7 cellular contexts compared by ENCODE assay signal in the genomic region with DNA sequence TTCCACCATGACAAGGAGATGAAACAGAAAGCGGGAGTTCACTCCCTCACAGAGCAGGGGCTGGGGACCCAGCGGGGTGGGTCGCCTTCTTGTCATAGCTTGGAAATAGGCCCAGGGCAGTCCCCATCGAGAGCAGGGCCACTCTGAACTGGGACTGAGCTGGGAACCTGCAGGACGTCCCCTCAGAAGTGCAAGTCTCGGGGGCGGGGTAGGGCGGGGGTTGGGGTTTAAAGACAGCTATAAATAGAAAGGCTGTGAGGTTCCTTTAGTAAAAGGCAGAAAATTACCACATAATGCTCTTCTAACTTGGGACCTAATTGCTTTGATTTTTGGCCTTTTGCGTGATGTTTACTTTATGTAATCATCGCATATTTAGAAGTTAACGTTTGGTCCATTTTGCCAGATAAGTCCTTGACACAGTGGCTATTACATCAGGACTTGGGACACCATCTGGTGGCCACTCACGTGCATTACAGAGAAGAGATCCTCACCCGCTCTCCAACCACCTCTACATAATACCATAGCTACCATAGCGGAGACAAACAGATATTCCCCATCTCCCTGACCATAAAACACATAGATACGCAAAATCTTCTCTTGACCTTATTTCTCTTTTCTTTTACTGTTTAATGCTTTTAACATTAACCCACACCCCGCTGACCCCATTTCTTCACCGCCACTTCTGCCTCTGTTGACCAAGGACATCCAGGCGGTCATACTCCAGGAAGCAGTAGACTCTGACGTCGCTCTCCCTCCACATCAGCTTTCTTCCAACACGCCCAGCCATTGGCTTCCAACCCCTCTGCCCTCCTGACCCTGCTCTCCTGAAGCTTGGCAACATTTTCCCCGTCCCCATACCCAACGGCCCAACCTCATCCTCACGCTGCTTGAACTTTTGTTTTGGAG. TPM values are rescaled to one million over a fixed set of nuclear protein-coding genes. Genes with fewer than 3 reads are reported as not detected.
A peak's percentile ranks its signal among the peaks of the same experiment; 100 is the strongest.
DNase-seq lines count a peak whose midpoint lies in the region; ATAC-seq and TF ChIP-seq lines count a peak whose summit lies in the region.

No MANE protein-coding gene starts in this region.

- H3K9ac ChIP-seq in HUES64 (ENCODE audit: low read depth, low read length): no peak overlapping the region

- peak; percentile 23 for DNase-seq in GM04504 (ENCODE audit: low read depth)
- DNase-seq in SHP77 treated with DMSO at 0.1 percent for 48 hours (lab: John Stamatoyannopoulos, UW): peak; percentile 55
- DNase-seq in amniotic epithelial cell (ENCODE audit: low read depth): peak; percentile 58
- DNase-seq in heart right ventricle: peak in 1 of 2 donors; percentile 61
- peak; percentile 19 for DNase-seq in pulmonary artery endothelial cell (ENCODE audit: low read depth, low spot score)
- no peak for DNase-seq in NCI-H2029 treated with DMSO at 0.1 percent for 48 hours (lab: John Stamatoyannopoulos, UW)

- H3K4me3 ChIP-seq in HUES64 (ENCODE audit: low read length): peak overlapping the region; percentile 45
- H3K4me3 ChIP-seq in heart right ventricle: peak overlapping the region in 2 of 10 donors; percentile 9 to 13

- intact Hi-C loops in heart right ventricle (cut with DNase I): loop anchor here in 9 of 10 donors (5.0 to 10.0 kb wide), 8 partner anchors 88 to 490 kb away; a partner anchor contains a TSS

- no peaks in the 10 kb centered on the region for H3K9me3 ChIP-seq in HUES64 (ENCODE audit: insufficient read depth, low read depth, low read length)
- no peaks in the 10 kb centered on the region for H3K9me3 ChIP-seq in heart right ventricle

- peak; percentile 72 to 91 (median 82) for ATAC-seq in heart right ventricle

- H3K4me1 ChIP-seq in HUES64 (ENCODE audit: insufficient read depth, low read length) (peaks cover 7% of the 10 kb centered on the region; the same call in 1 of the 2 replicates), heart right ventricle (peaks cover 0 to 39% (median 0%) of the 10 kb centered on the region in 9 donors)

- H3K27ac ChIP-seq in HUES64 (ENCODE audit: low read depth, low read length) (no peak overlapping the region), heart right ventricle (no peak overlapping the region)

- H3K36me3 ChIP-seq in HUES64 (ENCODE audit: insufficient read depth, low read length) (no peaks in the 10 kb centered on the region), heart right ventricle (peaks cover 0 to 79% (median 0%) of the 10 kb centered on the region in 9 donors)

- 0 out of 2 replicates have a peak, but pooled peaks cover 6% of the 10 kb centered on the region for H3K27me3 ChIP-seq in HUES64 (ENCODE audit: insufficient read depth, low read length)
- H3K27me3 ChIP-seq in heart right ventricle: peaks cover 0 to 13% (median 0%) of the 10 kb centered on the region in 7 donors

- WGBS in HUES64: 34% methylated on average over 24 of the region's 24 CpGs
- WGBS in heart right ventricle, 2 donors: 39 to 42% methylated on average over 24 of the region's 24 CpGs

- peak; percentile 73 to 91 (median 85) for TF ChIP-seq CTCF in heart right ventricle (IDR thresholded peaks at IDR 0.05)

RNA-seq across cellular contexts. Expression of a gene that starts 27.5 kb away (rescaled TPM):
- polyA plus RNA-seq in HUES64 (2013, experiment 1 of 2): 0.10 TPM
- 0.13 TPM for polyA plus RNA-seq in HUES64 (2013, experiment 2 of 2)
- total RNA-seq in heart right ventricle (1 to 10 TPM in 5 of 10 donors, under 1 TPM in 5; 0.32 to 3.4 (median 1.0) TPM), pulmonary artery endothelial cell (not detected in 2 replicates)
- 1 to 10 TPM in 1 of 2 donors, under 1 TPM in 1; 0.58 to 1.5 TPM for polyA plus RNA-seq in heart right ventricle
